11 cellular contexts compared by ENCODE assay signal in genomic region chr14:91350483-91350812, GRCh38.
A peak's percentile ranks its signal among the peaks of the same experiment; 100 is the strongest.
DNase-seq lines count a peak whose midpoint lies in the region; ATAC-seq and TF ChIP-seq lines count a peak whose summit lies in the region.
"Had no signal": no experiment of that assay in that cellular context is flagged by ENCODE, and none has a peak within 500 bp of the region (broad histone marks: within the 10 kb centered on the region; RNA-seq: fewer than 3 reads in every experiment).

No MANE protein-coding gene starts in this region.

- H3K27me3 Mint-ChIP-seq in CD8-positive, alpha-beta memory T cell = no peaks in the 10 kb centered on the region
- peaks cover 5 to 27% (median 21%) of the 10 kb centered on the region in 3 donors for H3K27me3 Mint-ChIP-seq in immature natural killer cell (ENCODE audit: low read depth in 3 of 3)

- H3K4me3 ChIP-seq in CD8-positive, alpha-beta memory T cell (ENCODE audit: low read length) = peak overlapping the region; percentile 62
- H3K4me3 ChIP-seq in Loucy (ENCODE audit: low read length, poor library complexity, severe bottlenecking) = peak overlapping the region; percentile 31
- no peak overlapping the region for H3K4me3 ChIP-seq in hepatocyte
- H3K4me3 ChIP-seq: prostate gland had no signal

- H3K9me3 Mint-ChIP-seq in CD8-positive, alpha-beta memory T cell = no peaks in the 10 kb centered on the region
- H3K9me3 Mint-ChIP-seq in immature natural killer cell = no peaks in the 10 kb centered on the region

- H2AFZ ChIP-seq in Loucy (ENCODE audit: low read length) = no peak overlapping the region
- H2AFZ ChIP-seq in hepatocyte = no peak overlapping the region

- H3K4me1 Mint-ChIP-seq in CD8-positive, alpha-beta memory T cell = peaks cover 90 to 97% (median 95%) of the 10 kb centered on the region in 3 donors
- H3K4me1 Mint-ChIP-seq in immature natural killer cell = peaks cover 96 to 97% of the 10 kb centered on the region in 2 donors

- 71% methylated on average over 1 of the region's 1 CpG for WGBS in hepatocyte (ENCODE audit: low lambda C conversion rate, missing lambda C conversion rate)

- H3F3A ChIP-seq in Loucy (ENCODE audit: low read depth) = no peaks in the 10 kb centered on the region

- peak overlapping the region; percentile 77 to 93 (median 85) for H3K4me3 Mint-ChIP-seq in CD8-positive, alpha-beta memory T cell
- H3K4me3 Mint-ChIP-seq in immature natural killer cell = peak overlapping the region; percentile 78 to 97 (median 88)

- peaks cover 93% of the 10 kb centered on the region for H3K79me2 ChIP-seq in Loucy (ENCODE audit: insufficient read depth, low read length)
- H3K79me2 ChIP-seq in hepatocyte = no peaks in the 10 kb centered on the region

- peaks cover 81% of the 10 kb centered on the region for H3K4me1 ChIP-seq in CD8-positive, alpha-beta memory T cell (ENCODE audit: insufficient read depth, low read length)
- H3K4me1 ChIP-seq in Loucy (ENCODE audit: insufficient read depth, low read length, poor library complexity, severe bottlenecking) = peaks cover 14% of the 10 kb centered on the region
- H3K4me1 ChIP-seq in hepatocyte (ENCODE audit: insufficient read depth) = peaks cover 10% of the 10 kb centered on the region

- peaks cover 18% of the 10 kb centered on the region for H3K36me3 ChIP-seq in CD8-positive, alpha-beta memory T cell (ENCODE audit: insufficient read depth, low read length)
- peaks cover 39% of the 10 kb centered on the region; the same call in 1 of the 2 replicates for H3K36me3 ChIP-seq in Loucy (ENCODE audit: insufficient read depth, low read length)
- no peaks in the 10 kb centered on the region for H3K36me3 ChIP-seq in hepatocyte (replicated peaks; ENCODE audit: insufficient read depth, low read depth)
- H3K36me3 ChIP-seq: prostate gland had no signal

- H3K9ac ChIP-seq in Loucy (ENCODE audit: low read depth, low read length, poor library complexity, severe bottlenecking) = no peak overlapping the region

- H3K27me3 ChIP-seq in CD8-positive, alpha-beta memory T cell (ENCODE audit: insufficient read depth, low read length, poor library complexity, severe bottlenecking) = no peaks in the 10 kb centered on the region
- H3K27me3 ChIP-seq in Loucy (ENCODE audit: insufficient read depth, low read length, poor library complexity, severe bottlenecking) (no peaks in the 10 kb centered on the region), hepatocyte (no peaks in the 10 kb centered on the region)

- DNase-seq in CD8-positive, alpha-beta memory T cell = no peak
- DNase-seq in immature natural killer cell (no peak), retina (no peak), OCI-M1 (lab: John Stamatoyannopoulos, UW) (no peak), GM19238 (ENCODE audit: insufficient read length, low spot score) (no peak), hepatocyte (ENCODE audit: low spot score) (no peak)
- DNase-seq: amniotic stem cell, hypothalamus had no signal

- H3K9me3 ChIP-seq in CD8-positive, alpha-beta memory T cell (ENCODE audit: low read length) = no peaks in the 10 kb centered on the region
- H3K9me3 ChIP-seq in Loucy (ENCODE audit: insufficient read depth, low read depth, low read length) = no peaks in the 10 kb centered on the region
- H3K9me3 ChIP-seq in hepatocyte (ENCODE audit: low read depth) = no peaks in the 10 kb centered on the region
- H3K9me3 ChIP-seq: prostate gland had no signal

- H3K9me2 ChIP-seq in Loucy (replicated peaks; ENCODE audit: low read depth, low read length) (no peaks in the 10 kb centered on the region), hepatocyte (replicated peaks; ENCODE audit: insufficient read depth) (no peaks in the 10 kb centered on the region)

- H3K27ac Mint-ChIP-seq in CD8-positive, alpha-beta memory T cell = peak overlapping the region; percentile 91 to 99 (median 98)
- H3K27ac Mint-ChIP-seq in immature natural killer cell = peak overlapping the region; percentile 93 to 99 (median 98)

- POLR2A ChIA-PET in CD8-positive, alpha-beta memory T cell (lab: Charles Lee) = interaction anchor here (0.6 to 3.9 kb wide), 12 partner anchors 20 to 72 kb away, joined by 3 to 17 read pairs (median 6); partner anchors contain the start of gene CCDC88C

- peak overlapping the region; percentile 66 for H3K27ac ChIP-seq in CD8-positive, alpha-beta memory T cell (ENCODE audit: low read depth, low read length)
- no peak overlapping the region for H3K27ac ChIP-seq in hepatocyte
- H3K27ac ChIP-seq: prostate gland had no signal

- H4K20me1 ChIP-seq in Loucy (ENCODE audit: insufficient read depth, low read length, poor library complexity, severe bottlenecking) (peaks cover 81% of the 10 kb centered on the region), hepatocyte (ENCODE audit: insufficient read depth, poor library complexity, severe bottlenecking) (no peaks in the 10 kb centered on the region)

- TF ChIP-seq CTCF in Loucy (conservative IDR thresholded peaks at IDR 0.05; ENCODE audit: low read length) (no peak), hepatocyte (IDR thresholded peaks at IDR 0.05; ENCODE audit: poor library complexity) (no peak)

- peaks cover 0 to 51% (median 10%) of the 10 kb centered on the region in 3 donors for H3K36me3 Mint-ChIP-seq in CD8-positive, alpha-beta memory T cell
- peaks cover 0 to 12% (median 4%) of the 10 kb centered on the region in 3 donors for H3K36me3 Mint-ChIP-seq in immature natural killer cell

- CTCF ChIA-PET in CD8-positive, alpha-beta memory T cell (lab: Charles Lee) = interaction anchor here (0.8 to 11.4 kb wide), 16 partner anchors 9 to 70 kb away, joined by 3 to 95 read pairs (median 6); partner anchors contain the start of gene CCDC88C

- ATAC-seq in GM21390 (IDR thresholded peaks at IDR 0.05; ENCODE audit: unreplicated experiment) = peak; percentile 4

- peak overlapping the region; percentile 46 for H3K4me2 ChIP-seq in Loucy (ENCODE audit: low read depth, low read length, poor library complexity, severe bottlenecking)
- no peak overlapping the region for H3K4me2 ChIP-seq in hepatocyte
